In genomic region chr18:35775887-35776286, GRCh38 we compare ENCODE assay signal across 1 cellular context.
TF ChIP-seq lines count a peak whose summit lies in the region.

No MANE protein-coding gene starts in this region.

TF ChIP-seq in HepG2, 621 proteins besides CTCF, POLR2A, EP300 and RAD21 (continued from another document):
- TF ChIP-seq, protein P1, sequence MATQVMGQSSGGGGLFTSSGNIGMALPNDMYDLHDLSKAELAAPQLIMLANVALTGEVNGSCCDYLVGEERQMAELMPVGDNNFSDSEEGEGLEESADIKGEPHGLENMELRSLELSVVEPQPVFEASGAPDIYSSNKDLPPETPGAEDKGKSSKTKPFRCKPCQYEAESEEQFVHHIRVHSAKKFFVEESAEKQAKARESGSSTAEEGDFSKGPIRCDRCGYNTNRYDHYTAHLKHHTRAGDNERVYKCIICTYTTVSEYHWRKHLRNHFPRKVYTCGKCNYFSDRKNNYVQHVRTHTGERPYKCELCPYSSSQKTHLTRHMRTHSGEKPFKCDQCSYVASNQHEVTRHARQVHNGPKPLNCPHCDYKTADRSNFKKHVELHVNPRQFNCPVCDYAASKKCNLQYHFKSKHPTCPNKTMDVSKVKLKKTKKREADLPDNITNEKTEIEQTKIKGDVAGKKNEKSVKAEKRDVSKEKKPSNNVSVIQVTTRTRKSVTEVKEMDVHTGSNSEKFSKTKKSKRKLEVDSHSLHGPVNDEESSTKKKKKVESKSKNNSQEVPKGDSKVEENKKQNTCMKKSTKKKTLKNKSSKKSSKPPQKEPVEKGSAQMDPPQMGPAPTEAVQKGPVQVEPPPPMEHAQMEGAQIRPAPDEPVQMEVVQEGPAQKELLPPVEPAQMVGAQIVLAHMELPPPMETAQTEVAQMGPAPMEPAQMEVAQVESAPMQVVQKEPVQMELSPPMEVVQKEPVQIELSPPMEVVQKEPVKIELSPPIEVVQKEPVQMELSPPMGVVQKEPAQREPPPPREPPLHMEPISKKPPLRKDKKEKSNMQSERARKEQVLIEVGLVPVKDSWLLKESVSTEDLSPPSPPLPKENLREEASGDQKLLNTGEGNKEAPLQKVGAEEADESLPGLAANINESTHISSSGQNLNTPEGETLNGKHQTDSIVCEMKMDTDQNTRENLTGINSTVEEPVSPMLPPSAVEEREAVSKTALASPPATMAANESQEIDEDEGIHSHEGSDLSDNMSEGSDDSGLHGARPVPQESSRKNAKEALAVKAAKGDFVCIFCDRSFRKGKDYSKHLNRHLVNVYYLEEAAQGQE (IDR thresholded peaks at IDR 0.05; ENCODE audit: borderline replicate concordance in 1 of 2, low read depth in 1 of 2, low read length in 2 of 2): peak; percentile 55 to 93
- peak; percentile 31; the same call in 1 of the 2 replicates for TF ChIP-seq EHMT2 (IDR thresholded peaks at IDR 0.05; ENCODE audit: borderline replicate concordance, low read depth, low read length)
- TF ChIP-seq ZNF446 (CRISPR knock-in tag; IDR thresholded peaks at IDR 0.05): no peak
- peak; percentile 93 for TF ChIP-seq MIER2 (CRISPR knock-in tag; IDR thresholded peaks at IDR 0.05)
- no peak for TF ChIP-seq SALL2 (CRISPR knock-in tag; IDR thresholded peaks at IDR 0.05)
